ENCODE assay signal across 17 cellular contexts in genomic region chr19:51921949-51922348, GRCh38. TPM values are rescaled to one million over a fixed set of nuclear protein-coding genes. Genes with fewer than 3 reads are reported as not detected.
DNase-seq lines count a peak whose midpoint lies in the region; ATAC-seq and TF ChIP-seq lines count a peak whose summit lies in the region.
"Had no signal": no experiment of that assay in that cellular context is flagged by ENCODE, and none has a peak within 500 bp of the region (broad histone marks: within the 10 kb centered on the region; RNA-seq: fewer than 3 reads in every experiment).

No MANE protein-coding gene starts in this region.

- peaks cover 37% of the 10 kb centered on the region for H3K36me3 Mint-ChIP-seq in glutamatergic neuron (ENCODE audit: unreplicated experiment)

- no peak for ATAC-seq in stimulated activated naive CD8-positive, alpha-beta T cell treated with anti-CD3 and anti-CD28 coated beads, Interleukin-15, Interleukin-2, amounts not matched to agents 100 U/mL and 50 U/mL, for 24 hours
- ATAC-seq in stimulated activated naive CD8-positive, alpha-beta T cell treated with anti-CD3 and anti-CD28 coated beads, Interleukin-15, amount 100 ng/mL, for 72 hours, result no peak
- ATAC-seq in HG03108 (IDR thresholded peaks at IDR 0.05; ENCODE audit: unreplicated experiment) (no peak), left cardiac atrium (no peak), right cardiac atrium (no peak)
- ATAC-seq: CD8-positive, alpha-beta T cell had no signal

- no peaks in the 10 kb centered on the region for H3K4me1 ChIP-seq in SJCRH30
- H3K4me1 ChIP-seq in right cardiac atrium (ENCODE audit: control insufficient read depth, insufficient read depth, low read length), result no peaks in the 10 kb centered on the region

- no peaks in the 10 kb centered on the region for H3K27me3 Mint-ChIP-seq in stimulated activated naive CD8-positive, alpha-beta T cell treated with anti-CD3 and anti-CD28 coated beads, Interleukin-15, amount 100 ng/mL, for 72 hours
- H3K27me3 Mint-ChIP-seq in glutamatergic neuron (ENCODE audit: unreplicated experiment), result peaks cover 6% of the 10 kb centered on the region
- H3K27me3 Mint-ChIP-seq: B cell had no signal

- TF ChIP-seq CTCF in glutamatergic neuron (IDR thresholded peaks at IDR 0.05; ENCODE audit: partially characterized antibody, unreplicated experiment), result no peak

- intact Hi-C loops in left cardiac atrium (cut with DNase I) (no loop called here), right cardiac atrium (cut with DNase I) (loop anchor here in 1 of 4 donors (10.0 kb wide), 1 partner anchor 63 kb away; the partner anchor contains the start of gene ZNF350)

- H3K36me3 ChIP-seq in SJCRH30, result no peaks in the 10 kb centered on the region

- no peak overlapping the region for H3K27ac Mint-ChIP-seq in stimulated activated naive CD8-positive, alpha-beta T cell treated with anti-CD3 and anti-CD28 coated beads, Interleukin-15, amount 100 ng/mL, for 72 hours
- H3K27ac Mint-ChIP-seq in glutamatergic neuron (ENCODE audit: unreplicated experiment), result no peak overlapping the region
- H3K27ac Mint-ChIP-seq: B cell; CD8-positive, alpha-beta T cell had no signal

- H3K9me3 Mint-ChIP-seq in stimulated activated naive CD8-positive, alpha-beta T cell treated with anti-CD3 and anti-CD28 coated beads, Interleukin-15, amount 100 ng/mL, for 72 hours, result peaks cover 50 to 66% of the 10 kb centered on the region in 2 donors
- peaks cover 29% of the 10 kb centered on the region for H3K9me3 Mint-ChIP-seq in glutamatergic neuron (ENCODE audit: unreplicated experiment)

- H3K27me3 ChIP-seq in SJCRH30, result no peaks in the 10 kb centered on the region
- H3K27me3 ChIP-seq in right cardiac atrium (ENCODE audit: control insufficient read depth, insufficient read depth), result no peaks in the 10 kb centered on the region

- H3K4me3 Mint-ChIP-seq in stimulated activated naive CD8-positive, alpha-beta T cell treated with anti-CD3 and anti-CD28 coated beads, Interleukin-15, amount 100 ng/mL, for 72 hours, result no peak overlapping the region
- no peak overlapping the region for H3K4me3 Mint-ChIP-seq in glutamatergic neuron (ENCODE audit: unreplicated experiment)
- H3K4me3 Mint-ChIP-seq: B cell; CD8-positive, alpha-beta T cell had no signal

- no peak overlapping the region for H3K4me3 ChIP-seq in SJCRH30
- H3K4me3 ChIP-seq in right cardiac atrium (ENCODE audit: low read length), result no peak overlapping the region

- H3K9me3 ChIP-seq in SJCRH30 (replicated peaks) (peaks cover 14% of the 10 kb centered on the region), right cardiac atrium (ENCODE audit: control insufficient read depth, low read length) (peaks cover 18% of the 10 kb centered on the region)

- H3K27ac ChIP-seq in SJCRH30 (no peak overlapping the region), right cardiac atrium (ENCODE audit: low read length) (no peak overlapping the region)

- peak; percentile 30 for DNase-seq in stimulated activated naive CD8-positive, alpha-beta T cell treated with anti-CD3 and anti-CD28 coated beads, Interleukin-15, Interleukin-2, amounts not matched to agents 100 U/mL and 50 U/mL, for 24 hours
- no peak for DNase-seq in stimulated activated naive CD8-positive, alpha-beta T cell treated with anti-CD3 and anti-CD28 coated beads, Interleukin-15, amount 100 ng/mL, for 72 hours
- DNase-seq in SJCRH30 (peak; percentile 7 to 13), glutamatergic neuron (peak; percentile 32), left cardiac atrium (no peak), NCI-H82 treated with DMSO at 0.1 percent for 48 hours (lab: John Stamatoyannopoulos, UW; ENCODE audit: unreplicated experiment) (no peak), right cardiac atrium (no peak)
- DNase-seq: CD8-positive, alpha-beta T cell; DMS 273 treated with DMSO at 0.1 percent for 48 hours; EL; MM.1S; NCI-H1105; NCI-H2171; NCI-H774; SIG-M5 had no signal

- WGBS in right cardiac atrium, result 88% methylated on average over 8 of the region's 8 CpGs

- peaks cover 9% of the 10 kb centered on the region for H3K4me1 Mint-ChIP-seq in stimulated activated naive CD8-positive, alpha-beta T cell treated with anti-CD3 and anti-CD28 coated beads, Interleukin-15, amount 100 ng/mL, for 72 hours
- H3K4me1 Mint-ChIP-seq in glutamatergic neuron (ENCODE audit: low read depth, unreplicated experiment), result no peaks in the 10 kb centered on the region

RNA-seq across cellular contexts. Expression of gene ZNF613, which starts 5.3 kb away (rescaled TPM):
- total RNA-seq in SJCRH30 (2014; rRNA removed; shearing (Covaris generic)), result 4.6 and 5.3 TPM in 2 replicates
- total RNA-seq in glutamatergic neuron (ENCODE audit: unreplicated experiment) (11.1 TPM), left cardiac atrium (1 to 10 TPM; 4.3 to 5.5 TPM), right cardiac atrium (1 to 10 TPM; 3.4 to 6.2 (median 5.3) TPM)
- 3.9 TPM for polyA plus RNA-seq in right cardiac atrium

RNA-seq across cellular contexts. Expression of gene ZNF649, which starts 17.1 kb away (rescaled TPM):
- 22.0 and 22.1 TPM in 2 replicates for total RNA-seq in SJCRH30 (2014; rRNA removed; shearing (Covaris generic))
- total RNA-seq in glutamatergic neuron (ENCODE audit: unreplicated experiment), result 19.2 TPM
- 10 to 100 TPM in 1 of 2 donors, 1 to 10 TPM in 1; 8.0 to 10.8 TPM for total RNA-seq in left cardiac atrium
- total RNA-seq in right cardiac atrium, result 10 to 100 TPM; 11.2 to 14.1 (median 11.7) TPM
- 5.2 TPM for polyA plus RNA-seq in right cardiac atrium

RNA-seq across cellular contexts. Expression of gene ZNF577, which starts 34.2 kb away (rescaled TPM):
- total RNA-seq in SJCRH30 (2014; rRNA removed; shearing (Covaris generic)), result 10.0 and 10.8 TPM in 2 replicates
- total RNA-seq in glutamatergic neuron (ENCODE audit: unreplicated experiment) (14.3 TPM), left cardiac atrium (1 to 10 TPM; 7.3 to 9.3 TPM), right cardiac atrium (10 to 100 TPM in 3 of 4 donors, 1 to 10 TPM in 1; 8.4 to 14.2 (median 10.5) TPM)
- 9.3 TPM for polyA plus RNA-seq in right cardiac atrium

Comparison
In these comparisons a context has a peak if more than half of its experiments do, and no peak if none do; other contexts are left out.
1. DNase-seq: peak in stimulated activated naive CD8-positive, alpha-beta T cell treated with anti-CD3 and anti-CD28 coated beads, Interleukin-15, Interleukin-2, amounts not matched to agents 100 U/mL and 50 U/mL, for 24 hours (single experiment), SJCRH30 (2 of 2) and glutamatergic neuron (single experiment); none in stimulated activated naive CD8-positive, alpha-beta T cell treated with anti-CD3 and anti-CD28 coated beads, Interleukin-15, amount 100 ng/mL, for 72 hours (0 of 2), left cardiac atrium (single experiment), NCI-H82 treated with DMSO at 0.1 percent for 48 hours (single experiment) and right cardiac atrium (0 of 3).